9 cellular contexts compared by ENCODE assay signal in the genomic region with DNA sequence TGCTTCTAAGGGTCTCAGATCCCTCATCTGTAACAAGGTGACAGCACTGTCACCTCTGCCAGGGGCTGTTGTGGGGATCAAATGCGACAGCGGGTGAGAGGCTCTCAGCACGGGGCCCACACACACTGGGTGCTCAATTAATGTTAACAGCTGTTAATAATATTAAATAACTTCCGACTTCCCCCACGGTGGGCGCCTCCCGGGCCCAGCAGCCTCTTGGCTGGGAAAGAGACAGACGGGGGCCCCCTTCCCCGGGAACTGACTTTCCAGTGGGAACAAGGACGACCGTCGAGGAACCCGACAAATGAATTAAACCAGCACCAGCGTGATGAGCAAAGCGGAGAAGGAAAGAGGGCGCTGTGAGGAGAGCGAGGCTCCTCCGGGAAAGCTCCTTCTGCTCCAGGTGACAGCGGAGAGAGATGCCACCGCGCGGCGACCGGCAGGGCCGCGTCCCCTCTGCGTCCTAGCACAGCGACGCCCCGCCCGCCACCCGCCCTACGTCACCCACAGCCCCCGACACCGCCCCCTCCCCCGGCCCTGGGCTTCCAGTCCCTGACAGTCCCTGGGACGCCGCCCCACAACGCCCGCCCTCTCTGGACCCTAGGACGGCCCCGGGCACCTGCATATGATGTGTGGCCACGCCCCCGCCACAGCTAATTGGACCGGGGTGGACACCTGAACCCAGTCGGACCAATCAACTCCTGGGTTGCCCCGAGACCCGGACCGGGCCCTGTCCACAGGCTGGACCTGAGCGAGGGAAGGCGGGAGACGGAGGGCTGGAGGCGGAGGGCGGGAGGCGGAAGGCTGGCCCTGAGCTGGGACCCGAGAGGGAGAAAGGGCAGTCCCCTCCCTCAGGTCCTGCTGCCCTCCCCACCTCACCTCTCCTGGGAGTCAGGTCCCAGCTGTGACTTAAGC. TPM values are rescaled to one million over a fixed set of nuclear protein-coding genes. Genes with fewer than 3 reads are reported as not detected.
DNase-seq lines count a peak whose midpoint lies in the region; ATAC-seq, FAIRE-seq and TF ChIP-seq lines count a peak whose summit lies in the region.
"Had no signal": no experiment of that assay in that cellular context is flagged by ENCODE, and none has a peak within 500 bp of the region (broad histone marks: within the 10 kb centered on the region; RNA-seq: fewer than 3 reads in every experiment).

No MANE protein-coding gene starts in this region.

- no peaks in the 10 kb centered on the region for H3F3A ChIP-seq in MM.1S (ENCODE audit: insufficient read depth, low read length)

- peaks cover 22 to 68% of the 10 kb centered on the region in 2 donors for H3K27me3 Mint-ChIP-seq in CD8-positive, alpha-beta memory T cell
- H3K27me3 Mint-ChIP-seq in central memory CD8-positive, alpha-beta T cell = peaks cover 90% of the 10 kb centered on the region
- peaks cover 69% of the 10 kb centered on the region for H3K27me3 Mint-ChIP-seq in mesothelial cell of epicardium (ENCODE audit: low read depth)

- ATAC-seq in central memory CD8-positive, alpha-beta T cell (replicated peaks; ENCODE audit: extremely low read depth, poor library complexity, severe bottlenecking) = no peak
- ATAC-seq in HG02678 (IDR thresholded peaks at IDR 0.05; ENCODE audit: unreplicated experiment) = no peak
- ATAC-seq in GM21390 (IDR thresholded peaks at IDR 0.05; ENCODE audit: unreplicated experiment) = no peak

- no peak for FAIRE-seq in GM12891 (lab: Jason Lieb, UNC)

- H3K79me2 ChIP-seq in MM.1S (ENCODE audit: low read length) = no peaks in the 10 kb centered on the region

- no peak overlapping the region for H3K27ac Mint-ChIP-seq in CD8-positive, alpha-beta memory T cell
- H3K27ac Mint-ChIP-seq in central memory CD8-positive, alpha-beta T cell (ENCODE audit: low read depth) = no peak overlapping the region
- H3K27ac Mint-ChIP-seq in mesothelial cell of epicardium = no peak overlapping the region

- DNase-seq in CD8-positive, alpha-beta memory T cell = peak in 3 of 5 donors; percentile 7 to 59 (median 30)
- DNase-seq in NCI-H345 treated with DMSO at 0.1 percent for 48 hours (lab: John Stamatoyannopoulos, UW; ENCODE audit: unreplicated experiment) (peak; percentile 83), mesothelial cell of epicardium (ENCODE audit: low spot score in 2 of 2, unreplicated experiment in 2 of 2) (peak; percentile 37 to 61), GM12891 (ENCODE audit: insufficient read length, low spot score) (no peak), MM.1S (no peak)
- DNase-seq in central memory CD8-positive, alpha-beta T cell (ENCODE audit: low spot score in 2 of 2) = no peak

- TF ChIP-seq CTCF in mesothelial cell of epicardium (IDR thresholded peaks at IDR 0.05; ENCODE audit: unreplicated experiment) (no peak), MM.1S (IDR thresholded peaks at IDR 0.05; ENCODE audit: low read length) (no peak)

- peak overlapping the region in 6 of 7 donors; percentile 43 to 82 (median 58) for H3K4me3 Mint-ChIP-seq in CD8-positive, alpha-beta memory T cell
- H3K4me3 Mint-ChIP-seq in central memory CD8-positive, alpha-beta T cell = peak overlapping the region; percentile 29
- peak overlapping the region; percentile 60 for H3K4me3 Mint-ChIP-seq in mesothelial cell of epicardium

- peaks cover 4 to 11% (median 4%) of the 10 kb centered on the region in 3 donors for H3K4me1 Mint-ChIP-seq in CD8-positive, alpha-beta memory T cell
- H3K4me1 Mint-ChIP-seq in central memory CD8-positive, alpha-beta T cell = no peaks in the 10 kb centered on the region
- H3K4me1 Mint-ChIP-seq in mesothelial cell of epicardium = peaks cover 6% of the 10 kb centered on the region

- no peak overlapping the region for H3K9ac ChIP-seq in MM.1S (ENCODE audit: low read length)

- H3K9me3 Mint-ChIP-seq in CD8-positive, alpha-beta memory T cell = peaks cover 0 to 2% (median 0%) of the 10 kb centered on the region in 5 donors
- H3K9me3 Mint-ChIP-seq in central memory CD8-positive, alpha-beta T cell = no peaks in the 10 kb centered on the region
- H3K9me3 Mint-ChIP-seq in mesothelial cell of epicardium = no peaks in the 10 kb centered on the region

- H3K9me3 ChIP-seq in CD8-positive, alpha-beta memory T cell (ENCODE audit: low read length) = no peaks in the 10 kb centered on the region
- no peaks in the 10 kb centered on the region for H3K9me3 ChIP-seq in MM.1S (replicated peaks; ENCODE audit: insufficient read depth, low read length)

- CTCF ChIA-PET in CD8-positive, alpha-beta memory T cell (lab: Charles Lee) = no interaction called here

- H3K9me2 ChIP-seq in MM.1S (replicated peaks; ENCODE audit: insufficient read depth, low read length) = no peaks in the 10 kb centered on the region

- H3K36me3 Mint-ChIP-seq in CD8-positive, alpha-beta memory T cell = no peaks in the 10 kb centered on the region
- no peaks in the 10 kb centered on the region for H3K36me3 Mint-ChIP-seq in central memory CD8-positive, alpha-beta T cell (ENCODE audit: insufficient read depth)
- no peaks in the 10 kb centered on the region for H3K36me3 Mint-ChIP-seq in mesothelial cell of epicardium

- H2AFZ ChIP-seq in MM.1S (ENCODE audit: low read length) = no peak overlapping the region

- peak overlapping the region; percentile 22 for H3K4me3 ChIP-seq in CD8-positive, alpha-beta memory T cell (ENCODE audit: low read length)
- H3K4me3 ChIP-seq in MM.1S (ENCODE audit: low read length) = no peak overlapping the region
- H3K4me3 ChIP-seq: SK-N-MC had no signal

- H3K4me1 ChIP-seq in CD8-positive, alpha-beta memory T cell (ENCODE audit: insufficient read depth, low read length) = peaks cover 8% of the 10 kb centered on the region
- H3K4me1 ChIP-seq in MM.1S (ENCODE audit: low read length) = no peaks in the 10 kb centered on the region

- no peak overlapping the region for H3K27ac ChIP-seq in CD8-positive, alpha-beta memory T cell (ENCODE audit: low read depth, low read length)
- H3K27ac ChIP-seq in MM.1S (ENCODE audit: low read length) = no peak overlapping the region
- H3K27ac ChIP-seq: SK-N-MC had no signal

- no peak for TF ChIP-seq POLR2A in GM12891 (IDR thresholded peaks at IDR 0.05; ENCODE audit: low read depth, low read length)

- no peak overlapping the region for H3K4me2 ChIP-seq in MM.1S (ENCODE audit: low read depth, low read length)

- peaks cover 12% of the 10 kb centered on the region for H3K27me3 ChIP-seq in CD8-positive, alpha-beta memory T cell (ENCODE audit: insufficient read depth, low read length, poor library complexity, severe bottlenecking)
- H3K27me3 ChIP-seq in MM.1S (replicated peaks; ENCODE audit: insufficient read depth, low read length) = peaks cover 99% of the 10 kb centered on the region

- POLR2A ChIA-PET in CD8-positive, alpha-beta memory T cell (lab: Charles Lee) = no interaction called here

- H3K36me3 ChIP-seq in CD8-positive, alpha-beta memory T cell (ENCODE audit: insufficient read depth, low read length) = no peaks in the 10 kb centered on the region
- no peaks in the 10 kb centered on the region for H3K36me3 ChIP-seq in MM.1S (replicated peaks; ENCODE audit: insufficient read depth, low read length)

- no peaks in the 10 kb centered on the region for H4K20me1 ChIP-seq in MM.1S (ENCODE audit: insufficient read depth, low read length)

TF ChIP-seq in GM12891, 5 proteins besides CTCF, POLR2A, EP300 and RAD21:
- TF ChIP-seq POU2F2 (IDR thresholded peaks at IDR 0.05; ENCODE audit: low read depth, low read length) (no peak), POLR2AphosphoS5 (IDR thresholded peaks at IDR 0.05; ENCODE audit: low read depth, low read length) (no peak), TAF1 (IDR thresholded peaks at IDR 0.05; ENCODE audit: low read depth, low read length) (no peak), PAX5 (IDR thresholded peaks at IDR 0.05; ENCODE audit: insufficient read depth, low read length, severe bottlenecking) (no peak), SPI1 (IDR thresholded peaks at IDR 0.05; ENCODE audit: low read depth, low read length) (no peak)

RNA-seq across cellular contexts. Expression of a gene that starts 38.2 kb away (rescaled TPM):
- total RNA-seq in CD8-positive, alpha-beta memory T cell = under 1 TPM; 0.59 to 0.91 TPM
- not detected for polyA plus RNA-seq in CD8-positive, alpha-beta memory T cell
- total RNA-seq in mesothelial cell of epicardium = 4.0 to 5.6 TPM (median 4.9 TPM) in 3 replicates
- 0.65 TPM for polyA plus RNA-seq in GM12891 (2012; ENCODE audit: low read depth, missing spikeins)

Comparison
In these comparisons a context has a peak if more than half of its experiments do, and no peak if none do; other contexts are left out.
1. DNase-seq: peak in CD8-positive, alpha-beta memory T cell (3 of 5), NCI-H345 treated with DMSO at 0.1 percent for 48 hours (single experiment) and mesothelial cell of epicardium (2 of 2); none in central memory CD8-positive, alpha-beta T cell (0 of 2), GM12891 (single experiment) and MM.1S (single experiment).
2. Peak in every context shown above with its lines, with median percentiles within 50 percentile points of each other: H3K4me3 Mint-ChIP-seq.